In the genomic region with DNA sequence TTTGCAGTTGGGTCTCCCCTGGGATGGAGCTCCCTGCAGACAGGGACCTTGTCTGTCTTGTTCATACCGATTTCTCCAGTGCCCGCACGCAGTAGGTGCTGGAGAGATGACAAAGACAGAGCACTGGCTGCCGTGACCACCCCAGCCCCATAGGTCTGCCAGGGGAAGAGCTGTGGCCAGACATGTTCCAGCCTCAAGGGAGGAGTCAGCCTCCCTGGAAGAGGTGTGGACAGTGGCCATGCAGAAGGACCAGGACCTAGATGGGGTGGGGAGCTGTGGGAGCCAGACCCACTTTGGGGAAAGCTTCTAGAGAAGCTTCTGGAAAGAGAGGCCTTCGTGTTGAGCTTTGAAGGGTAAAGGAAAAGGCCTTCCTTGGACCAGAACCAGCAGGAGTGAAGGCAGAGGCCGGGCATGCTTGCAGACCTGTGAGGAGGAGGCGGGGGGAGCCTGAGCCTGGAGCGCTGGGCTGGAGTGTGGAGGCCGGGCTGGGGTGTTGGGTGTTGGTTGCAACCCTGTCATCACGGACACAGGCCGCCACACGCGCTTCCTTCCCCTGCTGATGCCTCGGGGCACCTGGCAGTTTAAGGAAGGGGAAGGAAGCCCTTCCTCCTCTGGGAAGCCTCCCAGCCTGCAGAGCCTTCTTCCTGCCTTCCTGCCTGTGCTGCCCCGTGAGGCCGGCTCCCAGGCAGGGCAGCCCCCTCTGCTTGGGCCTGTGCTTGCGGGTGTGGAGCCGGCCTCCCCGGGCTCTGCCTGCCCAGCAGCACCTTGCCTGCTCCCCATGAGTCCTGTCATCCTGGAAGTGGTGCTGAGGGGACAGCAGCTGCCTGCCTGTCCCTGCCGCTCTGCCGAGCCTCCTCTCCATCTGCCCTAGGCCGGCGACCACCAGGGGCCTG, we compare ENCODE assay signal across 1 cellular context.
TF ChIP-seq lines count a peak whose summit lies in the region.

No MANE protein-coding gene starts in this region.

TF ChIP-seq in GM12878, 131 proteins besides CTCF, POLR2A, EP300 and RAD21:
- TF ChIP-seq YY1 (IDR thresholded peaks at IDR 0.05; ENCODE audit: low read depth, low read length) = no peak
- no peak for TF ChIP-seq SMARCA5 (IDR thresholded peaks at IDR 0.05)
- TF ChIP-seq, protein P1, sequence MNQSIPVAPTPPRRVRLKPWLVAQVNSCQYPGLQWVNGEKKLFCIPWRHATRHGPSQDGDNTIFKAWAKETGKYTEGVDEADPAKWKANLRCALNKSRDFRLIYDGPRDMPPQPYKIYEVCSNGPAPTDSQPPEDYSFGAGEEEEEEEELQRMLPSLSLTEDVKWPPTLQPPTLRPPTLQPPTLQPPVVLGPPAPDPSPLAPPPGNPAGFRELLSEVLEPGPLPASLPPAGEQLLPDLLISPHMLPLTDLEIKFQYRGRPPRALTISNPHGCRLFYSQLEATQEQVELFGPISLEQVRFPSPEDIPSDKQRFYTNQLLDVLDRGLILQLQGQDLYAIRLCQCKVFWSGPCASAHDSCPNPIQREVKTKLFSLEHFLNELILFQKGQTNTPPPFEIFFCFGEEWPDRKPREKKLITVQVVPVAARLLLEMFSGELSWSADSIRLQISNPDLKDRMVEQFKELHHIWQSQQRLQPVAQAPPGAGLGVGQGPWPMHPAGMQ (IDR thresholded peaks at IDR 0.05; ENCODE audit: borderline replicate concordance) = no peak
- TF ChIP-seq BHLHE40 (IDR thresholded peaks at IDR 0.05; ENCODE audit: borderline replicate concordance in 1 of 2, low read depth in 2 of 2, low read length in 1 of 2) = no peak
- no peak for TF ChIP-seq ZBED1 (IDR thresholded peaks at IDR 0.05; ENCODE audit: borderline replicate concordance)
- TF ChIP-seq MXI1 (IDR thresholded peaks at IDR 0.05; ENCODE audit: low read depth, low read length) = no peak
- no peak for TF ChIP-seq FOXM1 (IDR thresholded peaks at IDR 0.05; ENCODE audit: low read depth, low read length)
- TF ChIP-seq PKNOX1 (IDR thresholded peaks at IDR 0.05) = no peak
